In the genomic region with DNA sequence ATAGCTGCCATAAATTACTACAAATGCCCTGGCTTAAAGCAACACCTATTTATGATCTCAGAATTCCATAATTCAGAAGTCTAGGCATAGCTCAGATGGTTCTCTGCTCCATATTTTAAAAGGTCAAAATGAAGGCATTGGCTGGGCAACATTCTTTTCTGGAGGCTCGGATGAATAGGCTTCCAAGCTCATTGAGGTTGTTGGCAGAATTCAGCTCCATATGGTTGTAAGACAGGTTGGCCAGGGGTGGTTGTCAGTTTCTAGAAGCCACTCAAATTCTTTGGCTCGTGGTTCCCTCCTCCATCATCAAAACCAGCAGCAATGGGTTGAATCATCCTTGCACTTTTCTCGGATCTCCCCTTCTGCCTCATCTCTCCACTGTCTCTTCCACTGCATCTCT, we compare ENCODE assay signal across 31 cellular contexts.
"Had no signal": no experiment of that assay in that cellular context is flagged by ENCODE, and none has a peak within 500 bp of the region (broad histone marks: within the 10 kb centered on the region; RNA-seq: fewer than 3 reads in every experiment).

No MANE protein-coding gene starts in this region.

- FAIRE-seq: bronchial epithelial cell had no signal

- H3K36me3 ChIP-seq: ovary, prostate gland had no signal

- ATAC-seq: activated naive CD4-positive, alpha-beta T cell treated with anti-CD3 and anti-CD28 coated beads, Interleukin-2, amount 50 U/mL, for 72 hours; activated T-cell treated with anti-CD3 and anti-CD28 coated beads, Interleukin-2, amount 50 U/mL, for 4 hours; effector memory CD8-positive, alpha-beta T cell; left lung; lower lobe of right lung; mucosa of descending colon; sciatic nerve; stimulated activated effector memory CD8-positive, alpha-beta T cell treated with anti-CD3 and anti-CD28 coated beads, Interleukin-12 subunit alpha, Interleukin-12 subunit beta, amount 100 ng/mL, for 72 hours; WTC11 had no signal

- H3K4me3 ChIP-seq: heart right ventricle, left lung, lower lobe of right lung, mucosa of descending colon, ovary, prostate gland, skin epidermis, thoracic aorta, upper lobe of left lung, vagina had no signal

- DNase-seq: activated CD4-positive, alpha-beta memory T cell treated with anti-CD3 and anti-CD28 coated beads, Interleukin-2, amount 10 ng/mL, durations not matched to agents 7 days and 5 days; activated CD4-positive, alpha-beta T cell treated with anti-CD3 and anti-CD28 coated beads for 1 hour; activated CD4-positive, alpha-beta T cell treated with anti-CD3 and anti-CD28 coated beads, Interleukin-2, amount 10 ng/mL, durations not matched to agents 7 days and 5 days; activated naive CD4-positive, alpha-beta T cell; activated T-cell treated with anti-CD3 and anti-CD28 coated beads, Interleukin-2, amount 50 U/mL, for 4 hours; anterior cingulate cortex; cortex of kidney; effector memory CD8-positive, alpha-beta T cell; erythroblast; heart right ventricle; left lung; lower lobe of right lung; mesenchymal stem cell; mucosa of descending colon; ovary; retina; stimulated activated CD4-positive, alpha-beta T cell treated with anti-CD3 and anti-CD28 coated beads, Interleukin-12 subunit alpha, Interleukin-12 subunit beta, amount 100 ng/mL, for 4 hours; stimulated activated CD4-positive, alpha-beta T cell treated with anti-CD3 and anti-CD28 coated beads, Interleukin-4, amount 100 ng/mL, for 1 hour; T-helper 2 cell; upper lobe of left lung had no signal

- H3K27me3 ChIP-seq: left lung, ovary, upper lobe of left lung, vagina had no signal

- H3K4me1 ChIP-seq: heart right ventricle, left lung, lower lobe of right lung, prostate gland, upper lobe of left lung, vagina had no signal

- H3K9me3 Mint-ChIP-seq: activated CD4-positive, alpha-beta memory T cell treated with anti-CD3 and anti-CD28 coated beads, Interleukin-2, amount 10 ng/mL, durations not matched to agents 7 days and 5 days; activated CD4-positive, alpha-beta T cell treated with anti-CD3 and anti-CD28 coated beads, Interleukin-2, amount 10 ng/mL, durations not matched to agents 7 days and 5 days; activated naive CD4-positive, alpha-beta T cell treated with anti-CD3 and anti-CD28 coated beads, Interleukin-2, amount 50 U/mL, for 72 hours; activated T-cell treated with anti-CD3 and anti-CD28 coated beads, Interleukin-2, amount 50 U/mL, for 4 hours; central memory CD8-positive, alpha-beta T cell; effector memory CD8-positive, alpha-beta T cell; stimulated activated effector memory CD8-positive, alpha-beta T cell treated with anti-CD3 and anti-CD28 coated beads, Interleukin-12 subunit alpha, Interleukin-12 subunit beta, amount 100 ng/mL, for 72 hours; stimulated activated naive CD8-positive, alpha-beta T cell treated with anti-CD3 and anti-CD28 coated beads, Interleukin-15, Interleukin-2, amounts not matched to agents 100 ng/mL and 50 ng/mL, for 24 hours had no signal

- H3K4me3 Mint-ChIP-seq: activated CD4-positive, alpha-beta memory T cell treated with anti-CD3 and anti-CD28 coated beads, Interleukin-2, amount 10 ng/mL, durations not matched to agents 7 days and 5 days; activated CD4-positive, alpha-beta T cell treated with anti-CD3 and anti-CD28 coated beads, Interleukin-2, amount 10 ng/mL, durations not matched to agents 7 days and 5 days; activated T-cell treated with anti-CD3 and anti-CD28 coated beads, Interleukin-2, amount 50 U/mL, for 4 hours; central memory CD8-positive, alpha-beta T cell; effector memory CD8-positive, alpha-beta T cell; stimulated activated effector memory CD8-positive, alpha-beta T cell treated with anti-CD3 and anti-CD28 coated beads, Interleukin-12 subunit alpha, Interleukin-12 subunit beta, amount 100 ng/mL, for 72 hours; stimulated activated naive CD8-positive, alpha-beta T cell treated with anti-CD3 and anti-CD28 coated beads, Interleukin-15, Interleukin-2, amounts not matched to agents 100 ng/mL and 50 ng/mL, for 24 hours; WTC11 had no signal

- H3K27me3 Mint-ChIP-seq: central memory CD8-positive, alpha-beta T cell; effector memory CD8-positive, alpha-beta T cell had no signal

- H3K27ac Mint-ChIP-seq: activated CD4-positive, alpha-beta memory T cell treated with anti-CD3 and anti-CD28 coated beads, Interleukin-2, amount 10 ng/mL, durations not matched to agents 7 days and 5 days; activated CD4-positive, alpha-beta T cell treated with anti-CD3 and anti-CD28 coated beads, Interleukin-2, amount 10 ng/mL, durations not matched to agents 7 days and 5 days; effector memory CD8-positive, alpha-beta T cell; stimulated activated effector memory CD8-positive, alpha-beta T cell treated with anti-CD3 and anti-CD28 coated beads, Interleukin-12 subunit alpha, Interleukin-12 subunit beta, amount 100 ng/mL, for 72 hours; stimulated activated naive CD8-positive, alpha-beta T cell treated with anti-CD3 and anti-CD28 coated beads, Interleukin-15, Interleukin-2, amounts not matched to agents 100 ng/mL and 50 ng/mL, for 24 hours; WTC11 had no signal

- H3K27ac ChIP-seq: heart right ventricle, left lung, lower lobe of right lung, ovary, prostate gland, skin epidermis, thoracic aorta, upper lobe of left lung, vagina had no signal

- H3K9me3 ChIP-seq: heart right ventricle, left lung, lower lobe of right lung, mucosa of descending colon, ovary, prostate gland, thoracic aorta, upper lobe of left lung, vagina had no signal
